ENCODE assay signal across 10 cellular contexts in genomic region chr17:67032382-67032781, GRCh38. TPM values are rescaled to one million over a fixed set of nuclear protein-coding genes. Genes with fewer than 3 reads are reported as not detected.
"Had no signal": no experiment of that assay in that cellular context is flagged by ENCODE, and none has a peak within 500 bp of the region (broad histone marks: within the 10 kb centered on the region; RNA-seq: fewer than 3 reads in every experiment).

No MANE protein-coding gene starts in this region.

- H3K27ac Mint-ChIP-seq: IgD-negative memory B cell had no signal

- H3K9me3 ChIP-seq: HAP-1 had no signal

- FAIRE-seq: HTR-8/SVneo had no signal

- H3K4me3 ChIP-seq: GM23248, HAP-1 had no signal

- H3K27ac ChIP-seq: GM23248 had no signal

- DNase-seq: GM23248, GOT3, H7, KG1 had no signal

- H3K36me3 ChIP-seq: HAP-1 had no signal

- H3K4me1 ChIP-seq: HAP-1 had no signal

- H2AFZ ChIP-seq: GM23248 had no signal

- H3K36me3 Mint-ChIP-seq: IgD-negative memory B cell had no signal

- H3K9ac ChIP-seq: GM23248 had no signal

- ATAC-seq: HCT116 had no signal

- H3K4me3 Mint-ChIP-seq: IgD-negative memory B cell had no signal

RNA-seq across cellular contexts. Expression of gene CACNG1, which starts 12.0 kb away (rescaled TPM):
- total RNA-seq: GM23248, H4, H7, HT-29 had no signal
- polyA plus RNA-seq: GM23248, IgD-negative memory B cell had no signal
